Comparison of ENCODE assay signal across 26 cellular contexts in genomic region chr7:24341677-24342076, GRCh38. TPM values are rescaled to one million over a fixed set of nuclear protein-coding genes. Genes with fewer than 3 reads are reported as not detected.
"Had no signal": no experiment of that assay in that cellular context is flagged by ENCODE, and none has a peak within 500 bp of the region (broad histone marks: within the 10 kb centered on the region; RNA-seq: fewer than 3 reads in every experiment).

No MANE protein-coding gene starts in this region.

- H3K27me3 ChIP-seq: adrenal gland, right atrium auricular region, upper lobe of left lung had no signal

- H3K4me3 ChIP-seq: adrenal gland, coronary artery, esophagus squamous epithelium, lower lobe of right lung, prostate gland, right atrium auricular region, thoracic aorta, upper lobe of left lung had no signal

- DNase-seq: activated B cell treated with CpG ODN at 0.5 μM for 24 hours; activated CD4-positive, alpha-beta T cell treated with anti-CD3 and anti-CD28 coated beads for 36 hours; activated CD4-positive, alpha-beta T cell treated with anti-CD3 and anti-CD28 coated beads, Interleukin-2, amount 50 U/mL, for 4 hours; activated CD8-positive, alpha-beta memory T cell treated with anti-CD3 and anti-CD28 coated beads for 24 hours; activated CD8-positive, alpha-beta memory T cell treated with anti-CD3 and anti-CD28 coated beads, Interleukin-2, amount 50 U/mL, for 4 hours; activated T-cell treated with anti-CD3 and anti-CD28 coated beads, Interleukin-2, amount 50 U/mL, for 24 hours; adrenal gland; cerebellar nuclear complex; esophagus squamous epithelium; foreskin keratinocyte; immature natural killer cell; lower lobe of right lung; stimulated activated CD4-positive, alpha-beta T cell treated with anti-CD3 and anti-CD28 coated beads, Interleukin-4, amount 100 ng/mL, for 24 hours; stimulated activated naive CD4-positive, alpha-beta T cell treated with Interleukin-2 at 50 U/mL for 16 hours; T1000; upper lobe of left lung had no signal

- H3K36me3 ChIP-seq: adrenal gland, esophagus squamous epithelium, lower lobe of right lung, prostate gland, right atrium auricular region, thoracic aorta, upper lobe of left lung had no signal

- H3K27ac ChIP-seq: adrenal gland, coronary artery, esophagus squamous epithelium, foreskin keratinocyte, lower lobe of right lung, prostate gland, right atrium auricular region, thoracic aorta, upper lobe of left lung had no signal

- H3K9me3 ChIP-seq: adrenal gland, esophagus squamous epithelium, lower lobe of right lung, prostate gland, right atrium auricular region, thoracic aorta, upper lobe of left lung had no signal

- H3K4me1 ChIP-seq: adrenal gland, esophagus squamous epithelium, foreskin keratinocyte, prostate gland, right atrium auricular region, upper lobe of left lung had no signal

- ATAC-seq: activated CD4-positive, alpha-beta T cell treated with anti-CD3 and anti-CD28 coated beads for 36 hours; activated naive CD4-positive, alpha-beta T cell treated with anti-CD3 and anti-CD28 coated beads, Interleukin-2, amount 50 U/mL, for 72 hours; activated T-helper 17 cell treated with anti-CD3 and anti-CD28 coated beads, Interleukin-2, amount 50 U/mL, for 72 hours; foreskin keratinocyte; left lobe of liver; lower lobe of right lung; natural killer cell treated with Interleukin-12 subunit alpha and Interleukin-12 subunit beta and Interleukin-15 and Interleukin-18, amount 100 ng/mL, for 72 hours had no signal

RNA-seq across cellular contexts. Expression of gene NPY, which starts 57.7 kb away (rescaled TPM):
- total RNA-seq: activated B cell treated with CpG ODN at 0.5 μM for 24 hours; activated CD4-positive, alpha-beta T cell treated with anti-CD3 and anti-CD28 coated beads for 36 hours; activated naive CD4-positive, alpha-beta T cell treated with anti-CD3 and anti-CD28 coated beads, Interleukin-2, amount 50 U/mL, for 72 hours; activated T-helper 17 cell treated with anti-CD3 and anti-CD28 coated beads, Interleukin-2, amount 50 U/mL, for 72 hours; esophagus squamous epithelium; foreskin keratinocyte; kidney epithelial cell; left lobe of liver; lower lobe of right lung; natural killer cell treated with Interleukin-12 subunit alpha and Interleukin-12 subunit beta and Interleukin-15 and Interleukin-18, amount 100 ng/mL, for 72 hours; osteocyte; thoracic aorta had no signal
- polyA plus RNA-seq: foreskin keratinocyte, immature natural killer cell had no signal
